ENCODE assay signal across 12 cellular contexts in genomic region chr12:96212456-96213375, GRCh38. TPM values are rescaled to one million over a fixed set of nuclear protein-coding genes. Genes with fewer than 3 reads are reported as not detected.
DNase-seq lines count a peak whose midpoint lies in the region; ATAC-seq and TF ChIP-seq lines count a peak whose summit lies in the region.
"Had no signal": no experiment of that assay in that cellular context is flagged by ENCODE, and none has a peak within 500 bp of the region (broad histone marks: within the 10 kb centered on the region; RNA-seq: fewer than 3 reads in every experiment).

No MANE protein-coding gene starts in this region.

- no peaks in the 10 kb centered on the region for H3K27me3 Mint-ChIP-seq in activated naive CD4-positive, alpha-beta T cell treated with anti-CD3 and anti-CD28 coated beads, Interleukin-2, amount 50 U/mL, for 24 hours
- no peaks in the 10 kb centered on the region for H3K27me3 Mint-ChIP-seq in activated CD8-positive, alpha-beta T cell treated with anti-CD3 and anti-CD28 coated beads for 36 hours
- peaks cover 2% of the 10 kb centered on the region for H3K27me3 Mint-ChIP-seq in glutamatergic neuron (ENCODE audit: unreplicated experiment)

- H3K27ac ChIP-seq in stomach (peak overlapping the region in 4 of 5 donors; percentile 19 to 44 (median 38)), prostate gland (no peak overlapping the region)
- H3K27ac ChIP-seq: SK-N-MC had no signal

- peaks cover 82% of the 10 kb centered on the region for H3K4me1 Mint-ChIP-seq in activated naive CD4-positive, alpha-beta T cell treated with anti-CD3 and anti-CD28 coated beads, Interleukin-2, amount 50 U/mL, for 24 hours
- peaks cover 67% of the 10 kb centered on the region for H3K4me1 Mint-ChIP-seq in activated CD8-positive, alpha-beta T cell treated with anti-CD3 and anti-CD28 coated beads for 36 hours (ENCODE audit: low read depth)
- peaks cover 42% of the 10 kb centered on the region for H3K4me1 Mint-ChIP-seq in glutamatergic neuron (ENCODE audit: low read depth, unreplicated experiment)

- peaks cover 0 to 9% (median 0%) of the 10 kb centered on the region in 4 donors for H3K36me3 ChIP-seq in stomach
- no peaks in the 10 kb centered on the region for H3K36me3 ChIP-seq in prostate gland

- TF ChIP-seq POLR2A in stomach (IDR thresholded peaks at IDR 0.05) (no peak), prostate gland (IDR thresholded peaks at IDR 0.05) (no peak)

- CTCF ChIA-PET in activated CD8-positive, alpha-beta T cell treated with anti-CD3 and anti-CD28 coated beads for 36 hours (lab: Charles Lee) = interaction anchor here (0.6 to 5.5 kb wide), 11 partner anchors 12 to 304 kb away, joined by 3 to 43 read pairs (median 9); partner anchors contain the start of genes AMDHD1, CCDC38 and CDK17

- no peaks in the 10 kb centered on the region for H3K9me3 ChIP-seq in stomach
- H3K9me3 ChIP-seq in prostate gland = no peaks in the 10 kb centered on the region

- no peaks in the 10 kb centered on the region for H3K9me3 Mint-ChIP-seq in activated naive CD4-positive, alpha-beta T cell treated with anti-CD3 and anti-CD28 coated beads, Interleukin-2, amount 50 U/mL, for 24 hours
- no peaks in the 10 kb centered on the region for H3K9me3 Mint-ChIP-seq in activated CD8-positive, alpha-beta T cell treated with anti-CD3 and anti-CD28 coated beads for 36 hours
- peaks cover 2% of the 10 kb centered on the region for H3K9me3 Mint-ChIP-seq in glutamatergic neuron (ENCODE audit: unreplicated experiment)

- DNase-seq in activated naive CD4-positive, alpha-beta T cell (lab: John Stamatoyannopoulos, UW) = no peak
- DNase-seq in activated CD8-positive, alpha-beta T cell treated with anti-CD3 and anti-CD28 coated beads for 36 hours = no peak
- DNase-seq in glutamatergic neuron (no peak), stomach (no peak), RPMI8226 (no peak), prostate gland (ENCODE audit: low spot score) (no peak)
- DNase-seq: activated CD8-positive, alpha-beta memory T cell treated with anti-CD3 and anti-CD28 coated beads, Interleukin-2, amount 50 U/mL, for 4 hours; cortex of kidney; NCI-H2171 treated with DMSO at 0.1 percent for 48 hours had no signal

- H3K4me3 ChIP-seq in stomach (no peak overlapping the region), prostate gland (no peak overlapping the region)
- H3K4me3 ChIP-seq: SK-N-MC had no signal

- TF ChIP-seq CTCF in activated CD8-positive, alpha-beta T cell treated with anti-CD3 and anti-CD28 coated beads for 36 hours (IDR thresholded peaks at IDR 0.05) = no peak
- no peak for TF ChIP-seq CTCF in glutamatergic neuron (IDR thresholded peaks at IDR 0.05; ENCODE audit: partially characterized antibody, unreplicated experiment)
- TF ChIP-seq CTCF in stomach (IDR thresholded peaks at IDR 0.05) = no peak
- no peak for TF ChIP-seq CTCF in prostate gland (IDR thresholded peaks at IDR 0.05)

- H3K4me1 ChIP-seq in stomach (peaks cover 10 to 64% (median 33%) of the 10 kb centered on the region in 4 donors), prostate gland (replicated peaks) (no peaks in the 10 kb centered on the region)

- no peaks in the 10 kb centered on the region for H3K27me3 ChIP-seq in stomach
- H3K27me3 ChIP-seq in prostate gland (replicated peaks; ENCODE audit: insufficient read depth) = no peaks in the 10 kb centered on the region

- WGBS in stomach, 5 donors = 77 to 88% (median 82%) methylated on average over 10 of the region's 10 CpGs
- 67% methylated on average over 10 of the region's 10 CpGs for WGBS in prostate gland

- H3K27ac Mint-ChIP-seq in activated naive CD4-positive, alpha-beta T cell treated with anti-CD3 and anti-CD28 coated beads, Interleukin-2, amount 50 U/mL, for 24 hours = peak overlapping the region; percentile 78
- H3K27ac Mint-ChIP-seq in activated CD8-positive, alpha-beta T cell treated with anti-CD3 and anti-CD28 coated beads for 36 hours = peak overlapping the region; percentile 94
- peak overlapping the region; percentile 77 for H3K27ac Mint-ChIP-seq in glutamatergic neuron (ENCODE audit: unreplicated experiment)

- peak overlapping the region; percentile 50 for H3K4me3 Mint-ChIP-seq in activated naive CD4-positive, alpha-beta T cell treated with anti-CD3 and anti-CD28 coated beads, Interleukin-2, amount 50 U/mL, for 24 hours
- peak overlapping the region; percentile 52 for H3K4me3 Mint-ChIP-seq in activated CD8-positive, alpha-beta T cell treated with anti-CD3 and anti-CD28 coated beads for 36 hours
- H3K4me3 Mint-ChIP-seq in glutamatergic neuron (ENCODE audit: unreplicated experiment) = no peak overlapping the region

- intact Hi-C loops in activated CD8-positive, alpha-beta T cell treated with anti-CD3 and anti-CD28 coated beads for 36 hours (cut with micrococcal nuclease) = no loop called here
- intact Hi-C loops in stomach (cut with DNase I; ENCODE audit: low total_unique reads) (loop anchor here (5.0 to 10.0 kb wide), 2 partner anchors 150 to 302 kb away; no protein-coding TSS in a partner anchor), prostate gland (cut with DNase I) (no loop called here)

- POLR2A ChIA-PET in activated CD8-positive, alpha-beta T cell treated with anti-CD3 and anti-CD28 coated beads for 36 hours (lab: Charles Lee) = interaction anchor here (1.3 to 3.0 kb wide), 7 partner anchors 15 to 187 kb away, joined by 3 to 11 read pairs (median 6); partner anchors contain the start of gene CDK17

- peaks cover 9% of the 10 kb centered on the region for H3K36me3 Mint-ChIP-seq in activated naive CD4-positive, alpha-beta T cell treated with anti-CD3 and anti-CD28 coated beads, Interleukin-2, amount 50 U/mL, for 24 hours
- peaks cover 17% of the 10 kb centered on the region for H3K36me3 Mint-ChIP-seq in activated CD8-positive, alpha-beta T cell treated with anti-CD3 and anti-CD28 coated beads for 36 hours (ENCODE audit: low read depth)
- H3K36me3 Mint-ChIP-seq in glutamatergic neuron (ENCODE audit: unreplicated experiment) = no peaks in the 10 kb centered on the region

- ATAC-seq in activated CD8-positive, alpha-beta T cell treated with anti-CD3 and anti-CD28 coated beads for 36 hours = no peak
- no peak for ATAC-seq in HG03045 (IDR thresholded peaks at IDR 0.05; ENCODE audit: unreplicated experiment)

- TF ChIP-seq EP300 in stomach (IDR thresholded peaks at IDR 0.05) = no peak

RNA-seq across cellular contexts. Expression of gene ELK3, which starts 18.5 kb away (rescaled TPM):
- 1 to 10 TPM; 7.7 TPM for total RNA-seq in activated CD8-positive, alpha-beta T cell treated with anti-CD3 and anti-CD28 coated beads for 36 hours
- total RNA-seq in glutamatergic neuron (ENCODE audit: unreplicated experiment) (3.7 TPM), stomach (10 to 100 TPM in 3 of 5 donors, 1 to 10 TPM in 2; 2.2 to 21.7 (median 17.5) TPM), prostate gland (10 to 100 TPM in 1 of 2 donors, 1 to 10 TPM in 1; 7.0 to 20.6 TPM)
- polyA plus RNA-seq in stomach = 10 to 100 TPM in 2 of 3 donors, 1 to 10 TPM in 1; 8.0 to 13.3 (median 12.2) TPM

Comparison
In these comparisons a context has a peak if more than half of its experiments do, and no peak if none do; other contexts are left out.
1. H3K27ac ChIP-seq: peak in stomach (4 of 5); none in prostate gland (0 of 2).
2. Peak in every context shown above with its lines, with median percentiles within 50 percentile points of each other: H3K27ac Mint-ChIP-seq.